In the genomic region with DNA sequence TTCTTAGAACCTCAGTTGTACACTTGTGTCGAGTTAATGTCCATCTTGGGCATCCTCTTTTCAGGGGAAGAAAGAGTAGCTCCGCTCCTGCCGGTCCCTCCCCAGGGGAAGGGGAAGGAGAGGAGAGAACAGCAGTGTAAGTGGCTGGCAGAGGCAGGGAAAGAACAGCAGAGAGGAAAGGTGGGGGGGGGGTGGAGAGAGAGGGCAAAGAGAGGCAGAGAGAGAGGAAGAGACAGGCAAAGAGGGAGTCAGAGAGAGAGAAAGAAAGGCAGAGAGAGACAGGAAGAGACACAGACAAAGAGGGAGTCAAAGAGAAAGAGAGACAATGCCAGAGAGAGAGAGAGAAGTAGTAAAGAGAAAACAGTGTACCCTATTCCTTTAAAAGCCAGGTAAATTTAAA, we compare ENCODE assay signal across 22 cellular contexts.
"Had no signal": no experiment of that assay in that cellular context is flagged by ENCODE, and none has a peak within 500 bp of the region (broad histone marks: within the 10 kb centered on the region; RNA-seq: fewer than 3 reads in every experiment).

No MANE protein-coding gene starts in this region.

- FAIRE-seq: bronchial epithelial cell, endometrium, kidney had no signal

- H3K27ac Mint-ChIP-seq: activated CD4-positive, alpha-beta memory T cell treated with anti-CD3 and anti-CD28 coated beads for 36 hours; activated naive CD4-positive, alpha-beta T cell treated with anti-CD3 and anti-CD28 coated beads, Interleukin-2, amount 10 ng/mL, durations not matched to agents 7 days and 5 days; naive thymus-derived CD4-positive, alpha-beta T cell had no signal

- H3K4me1 Mint-ChIP-seq: activated naive CD4-positive, alpha-beta T cell treated with anti-CD3 and anti-CD28 coated beads, Interleukin-2, amount 10 ng/mL, durations not matched to agents 7 days and 5 days had no signal

- H3K4me3 ChIP-seq: heart right ventricle, lower lobe of right lung, ovary, psoas muscle had no signal

- ATAC-seq: heart right ventricle; lower lobe of right lung; naive thymus-derived CD4-positive, alpha-beta T cell; psoas muscle; right cardiac atrium; stimulated activated naive CD8-positive, alpha-beta T cell treated with anti-CD3 and anti-CD28 coated beads, Interleukin-15, Interleukin-2, amounts not matched to agents 100 U/mL and 50 U/mL, for 24 hours had no signal

- H3K27ac ChIP-seq: heart right ventricle, lower lobe of right lung, neutrophil, ovary, psoas muscle had no signal

- H3K36me3 ChIP-seq: heart right ventricle, lower lobe of right lung, neutrophil, ovary had no signal

- DNase-seq: activated CD4-positive, alpha-beta memory T cell treated with anti-CD3 and anti-CD28 coated beads for 36 hours; activated CD4-positive, alpha-beta T cell treated with anti-CD3 and anti-CD28 coated beads for 4 hours; activated effector memory CD4-positive, alpha-beta T cell treated with Interleukin-2 at 50 U/mL for 16 hours; activated naive CD4-positive, alpha-beta T cell treated with anti-CD3 and anti-CD28 coated beads, Interleukin-2, amount 10 ng/mL, durations not matched to agents 7 days and 5 days; activated T-cell treated with anti-CD3 and anti-CD28 coated beads, Interleukin-2, amount 50 U/mL, for 48 hours; amygdala; erythroblast; foreskin fibroblast; heart right ventricle; kidney; lower lobe of right lung; naive thymus-derived CD4-positive, alpha-beta T cell; ovary; psoas muscle; right cardiac atrium; stimulated activated CD4-positive, alpha-beta T cell treated with anti-CD3 and anti-CD28 coated beads, Interleukin-12 subunit alpha, Interleukin-12 subunit beta, amount 100 ng/mL, for 4 hours; stimulated activated CD4-positive, alpha-beta T cell treated with anti-CD3 and anti-CD28 coated beads, Interleukin-4, amount 100 ng/mL, for 4 hours; stimulated activated naive CD8-positive, alpha-beta T cell treated with anti-CD3 and anti-CD28 coated beads, Interleukin-15, Interleukin-2, amounts not matched to agents 100 U/mL and 50 U/mL, for 24 hours; T-helper 9 cell had no signal

- H3K36me3 Mint-ChIP-seq: activated CD4-positive, alpha-beta memory T cell treated with anti-CD3 and anti-CD28 coated beads for 36 hours; activated naive CD4-positive, alpha-beta T cell treated with anti-CD3 and anti-CD28 coated beads, Interleukin-2, amount 10 ng/mL, durations not matched to agents 7 days and 5 days had no signal

- H3K27me3 ChIP-seq: neutrophil, ovary had no signal

- H3K4me3 Mint-ChIP-seq: activated CD4-positive, alpha-beta memory T cell treated with anti-CD3 and anti-CD28 coated beads for 36 hours; activated naive CD4-positive, alpha-beta T cell treated with anti-CD3 and anti-CD28 coated beads, Interleukin-2, amount 10 ng/mL, durations not matched to agents 7 days and 5 days; naive thymus-derived CD4-positive, alpha-beta T cell had no signal

- H3K9me3 ChIP-seq: heart right ventricle, lower lobe of right lung, neutrophil, ovary, psoas muscle had no signal

- H3K4me1 ChIP-seq: heart right ventricle, lower lobe of right lung, psoas muscle had no signal

- H3K9me3 Mint-ChIP-seq: activated CD4-positive, alpha-beta memory T cell treated with anti-CD3 and anti-CD28 coated beads for 36 hours; activated naive CD4-positive, alpha-beta T cell treated with anti-CD3 and anti-CD28 coated beads, Interleukin-2, amount 10 ng/mL, durations not matched to agents 7 days and 5 days had no signal
